ENCODE assay signal across 8 cellular contexts in the genomic region with DNA sequence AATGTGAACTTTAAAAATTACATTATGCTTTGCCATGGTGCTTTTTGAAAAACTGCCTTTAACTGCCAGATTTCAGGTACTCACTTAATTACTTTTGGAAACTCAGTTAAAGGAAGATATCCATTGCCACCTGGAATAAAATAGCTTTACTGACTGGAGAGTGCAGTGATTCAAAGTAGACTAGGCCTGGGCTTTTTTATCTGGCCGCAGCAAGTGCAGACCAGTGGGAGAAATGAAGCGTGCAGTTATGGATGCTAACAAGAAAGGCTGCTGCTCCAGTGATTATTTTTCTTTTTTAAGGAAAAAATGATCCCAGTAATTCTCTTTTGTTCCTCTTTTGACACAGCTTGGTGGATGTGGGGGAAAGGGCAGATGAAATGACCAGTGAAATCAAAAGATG. TPM values are rescaled to one million over a fixed set of nuclear protein-coding genes. Genes with fewer than 3 reads are reported as not detected.
DNase-seq lines count a peak whose midpoint lies in the region; ATAC-seq and TF ChIP-seq lines count a peak whose summit lies in the region.

No MANE protein-coding gene starts in this region.

- H3K4me3 Mint-ChIP-seq in CD4-positive, alpha-beta T cell, result peak overlapping the region; percentile 92

- ATAC-seq in CD4-positive, alpha-beta T cell (ENCODE audit: poor library complexity), result no peak
- ATAC-seq in Panc1 (no peak), HG02938 (IDR thresholded peaks at IDR 0.05; ENCODE audit: unreplicated experiment) (no peak), left lobe of liver (no peak), HG03439 (IDR thresholded peaks at IDR 0.05; ENCODE audit: unreplicated experiment) (no peak)

- peak overlapping the region; percentile 95 for H3K27ac Mint-ChIP-seq in CD4-positive, alpha-beta T cell

- H3K27me3 ChIP-seq in CD4-positive, alpha-beta T cell (ENCODE audit: control insufficient read depth, insufficient read depth, low read length), result no peaks in the 10 kb centered on the region
- H3K27me3 ChIP-seq in Panc1 (ENCODE audit: control insufficient read depth, insufficient read depth, low read length) (no peaks in the 10 kb centered on the region), osteoblast (ENCODE audit: insufficient read depth, low read length) (no peaks in the 10 kb centered on the region)

- peaks cover 61% of the 10 kb centered on the region for H3K79me2 ChIP-seq in osteoblast (ENCODE audit: insufficient read depth, low read length)

- H3K4me1 Mint-ChIP-seq in CD4-positive, alpha-beta T cell (ENCODE audit: low read depth), result peaks cover 68% of the 10 kb centered on the region

- H4K20me1 ChIP-seq in osteoblast (ENCODE audit: insufficient read depth, low read length), result peaks cover 11% of the 10 kb centered on the region

- no TSS peak for BruUV-seq in Panc1 (replicated peaks; lab: Mats Ljungman, UMichigan)

- no peak for DNase-seq in CD4-positive, alpha-beta T cell
- DNase-seq in Panc1 (ENCODE audit: low read depth, low spot score), result no peak
- no peak for DNase-seq in epithelial cell of esophagus (ENCODE audit: low read depth)
- DNase-seq in osteoblast (ENCODE audit: insufficient read length, low spot score, missing footprints), result no peak
- no peak for DNase-seq in left lobe of liver (ENCODE audit: low spot score)
- no peak for DNase-seq in NAMALWA (ENCODE audit: low spot score)

- H3K9me3 ChIP-seq in CD4-positive, alpha-beta T cell (ENCODE audit: control insufficient read depth, low read length), result no peaks in the 10 kb centered on the region
- no peaks in the 10 kb centered on the region for H3K9me3 ChIP-seq in Panc1 (ENCODE audit: control insufficient read depth, insufficient read depth, low read depth, low read length)
- no peaks in the 10 kb centered on the region for H3K9me3 ChIP-seq in osteoblast (ENCODE audit: low read depth, low read length)

- no peak overlapping the region for H3K27ac ChIP-seq in CD4-positive, alpha-beta T cell (ENCODE audit: low read depth, low read length)
- H3K27ac ChIP-seq in Panc1 (ENCODE audit: low read length) (peak overlapping the region; percentile 79), osteoblast (ENCODE audit: low read depth, low read length) (peak overlapping the region; percentile 79)

- peak overlapping the region; percentile 63 to 86 for H3K4me3 ChIP-seq in Panc1 (ENCODE audit: low read depth in 2 of 2, low read length in 2 of 2)
- H3K4me3 ChIP-seq in epithelial cell of esophagus (ENCODE audit: low read length), result peak overlapping the region; percentile 79
- peak overlapping the region; percentile 91 for H3K4me3 ChIP-seq in osteoblast (ENCODE audit: insufficient read depth, low read length)

- peaks cover 36% of the 10 kb centered on the region for H3K4me1 ChIP-seq in Panc1 (ENCODE audit: control insufficient read depth, insufficient read depth, low read length)
- H3K4me1 ChIP-seq in osteoblast (ENCODE audit: insufficient read depth, low read length), result peaks cover 50% of the 10 kb centered on the region

- H3K36me3 ChIP-seq in Panc1 (ENCODE audit: control insufficient read depth, insufficient read depth, low read length) (no peaks in the 10 kb centered on the region), osteoblast (ENCODE audit: insufficient read depth, low read length) (no peaks in the 10 kb centered on the region)

- H3K9me3 Mint-ChIP-seq in CD4-positive, alpha-beta T cell, result no peaks in the 10 kb centered on the region

- in situ Hi-C loops in Panc1 (cut with HindIII; ENCODE audit: low pct_unique_long_range_greater_than_20kb, low sequenced_read_pairs), result no loop called here

- TF ChIP-seq CTCF in CD4-positive, alpha-beta T cell (IDR thresholded peaks at IDR 0.05), result no peak
- TF ChIP-seq CTCF in Panc1 (IDR thresholded peaks at IDR 0.05) (no peak), epithelial cell of esophagus (IDR thresholded peaks at IDR 0.05; ENCODE audit: insufficient read depth, low read depth, low read length, missing control alignments) (no peak), osteoblast (IDR thresholded peaks at IDR 0.05; ENCODE audit: extremely low read depth, low read depth, low read length) (no peak)

- no peak overlapping the region for H2AFZ ChIP-seq in osteoblast (ENCODE audit: low read length)

- peaks cover 8% of the 10 kb centered on the region for H3K36me3 Mint-ChIP-seq in CD4-positive, alpha-beta T cell (ENCODE audit: low read depth)

- H3K4me2 ChIP-seq in osteoblast (ENCODE audit: insufficient read depth, low read length), result peak overlapping the region; percentile 93

- CTCF ChIA-PET in CD4-positive, alpha-beta T cell (lab: Charles Lee), result interaction anchor here (1.7 kb wide), 1 partner anchor 32 kb away, joined by 5 read pairs; no protein-coding TSS in a partner anchor
- CTCF ChIA-PET in Panc1 (lab: Charles Lee), result no interaction called here

- POLR2A ChIA-PET in CD4-positive, alpha-beta T cell (lab: Charles Lee), result interaction anchor here (1.1 to 2.6 kb wide), 6 partner anchors 8 to 540 kb away, joined by 3 to 18 read pairs (median 5); partner anchors contain the start of genes NUP54 and SDAD1
- POLR2A ChIA-PET in Panc1 (lab: Charles Lee), result no interaction called here

- intact Hi-C loops in CD4-positive, alpha-beta T cell (cut with DNase I, micrococcal nuclease), result loop anchor here (2.0 to 10.0 kb wide), 7 partner anchors 14 to 945 kb away; partner anchors contain the start of genes CCNG2 (in 1 of the 2), CCNI (in 1 of the 2), CDKL2 (in 1 of the 2) and NUP54 (in 1 of the 2)
- intact Hi-C loops in Panc1 (cut with micrococcal nuclease; ENCODE audit: unreplicated experiment), result no loop called here

- no peaks in the 10 kb centered on the region for H3K27me3 Mint-ChIP-seq in CD4-positive, alpha-beta T cell

RNA-seq across cellular contexts. Expression of gene SCARB2, which starts 1.3 kb away (rescaled TPM):
- 10 to 100 TPM; 34.4 to 36.0 TPM for total RNA-seq in CD4-positive, alpha-beta T cell
- total RNA-seq in Panc1 (2021; ENCODE audit: unreplicated experiment) (59.4 TPM), osteoblast (200 and 216 TPM in 2 replicates), left lobe of liver (104 TPM)
- polyA plus RNA-seq in Panc1 (2012; ENCODE audit: insufficient read length), result 34.8 TPM

RNA-seq across cellular contexts. Expression of gene FAM47E, which starts 39.2 kb away (rescaled TPM):
- total RNA-seq in CD4-positive, alpha-beta T cell, result under 1 TPM; 0.34 to 0.74 TPM
- total RNA-seq in Panc1 (2021; ENCODE audit: unreplicated experiment) (0.72 TPM), osteoblast (under 0.01 and 0.36 TPM in 2 replicates), left lobe of liver (3.3 TPM)
- 0.51 TPM for polyA plus RNA-seq in Panc1 (2012; ENCODE audit: insufficient read length)
